Comparison of ENCODE assay signal across 30 cellular contexts in the genomic region with DNA sequence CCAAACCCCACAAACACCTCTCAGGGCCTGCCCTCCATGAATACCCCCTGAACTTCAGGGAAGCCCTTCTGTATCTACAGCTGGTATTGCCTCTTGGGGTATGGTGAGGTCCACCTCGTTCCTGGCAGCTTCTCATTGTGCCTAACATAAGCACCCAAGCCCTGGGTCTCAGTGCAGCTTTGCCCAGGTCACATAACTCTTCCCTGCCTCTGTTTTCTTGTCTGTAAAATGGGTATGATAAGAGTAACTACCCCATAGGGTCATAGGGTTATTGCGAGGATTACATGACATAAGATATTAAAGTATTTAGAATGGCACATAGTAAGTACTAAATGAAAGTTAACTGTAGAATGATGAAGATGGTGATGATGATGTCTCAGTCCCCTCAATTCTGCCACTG.
"Had no signal": no experiment of that assay in that cellular context is flagged by ENCODE, and none has a peak within 500 bp of the region (broad histone marks: within the 10 kb centered on the region; RNA-seq: fewer than 3 reads in every experiment).

No MANE protein-coding gene starts in this region.

- H3K4me1 ChIP-seq: neural progenitor cell, psoas muscle, vagina had no signal

- DNase-seq: natural killer cell; occipital lobe; ovary; posterior cingulate gyrus; psoas muscle; right cardiac atrium; spleen; stimulated activated CD4-positive, alpha-beta T cell treated with anti-CD3 and anti-CD28 coated beads, Interleukin-12 subunit alpha, Interleukin-12 subunit beta, amount 100 ng/mL, for 4 hours; stimulated activated CD4-positive, alpha-beta T cell treated with anti-CD3 and anti-CD28 coated beads, Interleukin-1b, Interleukin-23, amount 100 ng/mL, for 48 hours; stimulated activated CD4-positive, alpha-beta T cell treated with anti-CD3 and anti-CD28 coated beads, Interleukin-4, amount 100 ng/mL, for 1 hour; stimulated activated CD4-positive, alpha-beta T cell treated with anti-CD3 and anti-CD28 coated beads, Interleukin-4, amount 100 ng/mL, for 4 hours; stimulated activated CD8-positive, alpha-beta memory T cell treated with anti-CD3 and anti-CD28 coated beads, Interleukin-4, amount 100 ng/mL, for 48 hours; stimulated activated naive CD4-positive, alpha-beta T cell; stimulated activated naive CD8-positive, alpha-beta T cell treated with anti-CD3 and anti-CD28 coated beads, Interleukin-15, amount 100 ng/mL, for 72 hours; stimulated activated naive CD8-positive, alpha-beta T cell treated with anti-CD3 and anti-CD28 coated beads, Interleukin-15, Interleukin-2, amounts not matched to agents 100 U/mL and 50 U/mL, for 24 hours; thyroid gland; trophoblast cell had no signal

- H3K4me1 Mint-ChIP-seq: nephron had no signal

- FAIRE-seq: urothelium cell line had no signal

- H3K36me3 Mint-ChIP-seq: natural killer cell; neural progenitor cell; stimulated activated memory B cell treated with anti-CD40 and anti-IgM and Interleukin-4, amounts not matched to agents 10 μg/mL and 1 μg/mL and 100 μg/mL, for 72 hours had no signal

- H3K27ac ChIP-seq: neural progenitor cell, ovary, parathyroid adenoma, psoas muscle, skin epidermis, spleen, thoracic aorta, thyroid gland, tibial nerve, upper lobe of left lung, vagina had no signal

- H3K27me3 Mint-ChIP-seq: stimulated activated naive CD8-positive, alpha-beta T cell treated with anti-CD3 and anti-CD28 coated beads, Interleukin-15, amount 100 ng/mL, for 72 hours had no signal

- H3K4me3 ChIP-seq: neural progenitor cell, ovary, psoas muscle, skin epidermis, smooth muscle cell, spleen, thoracic aorta, thyroid gland, tibial nerve, upper lobe of left lung, vagina had no signal

- H2AFZ ChIP-seq: neural progenitor cell, parathyroid adenoma had no signal

- H3K36me3 ChIP-seq: neural progenitor cell, ovary, spleen, thoracic aorta, thyroid gland, tibial nerve, upper lobe of left lung, vagina had no signal

- H3K27ac Mint-ChIP-seq: natural killer cell; nephron; neural progenitor cell; progenitor cell of endocrine pancreas; stimulated activated memory B cell treated with anti-CD40 and anti-IgM and Interleukin-4, amounts not matched to agents 10 μg/mL and 1 μg/mL and 100 μg/mL, for 72 hours had no signal

- H3K4me2 ChIP-seq: neural progenitor cell, smooth muscle cell had no signal

- H3K9me3 Mint-ChIP-seq: neural progenitor cell had no signal

- H3K27me3 ChIP-seq: neural progenitor cell, ovary, spleen, thyroid gland, tibial nerve, upper lobe of left lung, vagina had no signal

- ATAC-seq: natural killer cell; psoas muscle; right cardiac atrium; sciatic nerve; stimulated activated memory B cell treated with anti-CD40 and anti-IgM and Interleukin-4, amounts not matched to agents 10 μg/mL and 1 μg/mL and 100 μg/mL, for 72 hours; stimulated activated naive CD8-positive, alpha-beta T cell treated with anti-CD3 and anti-CD28 coated beads, Interleukin-15, amount 100 ng/mL, for 72 hours; stimulated activated naive CD8-positive, alpha-beta T cell treated with anti-CD3 and anti-CD28 coated beads, Interleukin-15, Interleukin-2, amounts not matched to agents 100 U/mL and 50 U/mL, for 24 hours had no signal

- H3K9ac ChIP-seq: neural progenitor cell, parathyroid adenoma had no signal

- H3K9me3 ChIP-seq: ovary, psoas muscle, thoracic aorta, thyroid gland, tibial nerve, upper lobe of left lung, vagina had no signal

- H3K4me3 Mint-ChIP-seq: natural killer cell; nephron; neural progenitor cell; stimulated activated memory B cell treated with anti-CD40 and anti-IgM and Interleukin-4, amounts not matched to agents 10 μg/mL and 1 μg/mL and 100 μg/mL, for 72 hours; stimulated activated naive CD8-positive, alpha-beta T cell treated with anti-CD3 and anti-CD28 coated beads, Interleukin-15, amount 100 ng/mL, for 72 hours had no signal
